ENCODE assay signal across 11 cellular contexts in the genomic region with DNA sequence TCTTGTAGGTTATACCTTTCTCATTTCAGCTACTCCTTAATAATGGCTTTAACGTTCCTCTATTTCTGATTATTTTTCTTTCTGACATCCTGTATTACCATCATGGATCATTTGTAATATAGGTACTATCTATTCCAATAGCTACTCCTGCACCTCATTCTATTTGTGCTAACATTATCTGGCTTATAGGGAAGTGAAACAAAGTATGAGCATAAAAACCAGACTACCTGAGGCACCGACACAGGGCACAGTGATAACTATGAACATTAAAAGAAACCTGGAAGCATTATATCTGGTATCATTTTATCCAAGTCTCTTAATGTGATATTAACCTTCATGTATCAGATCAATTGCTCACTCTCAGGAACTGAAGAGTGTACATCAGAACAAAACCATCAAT.
"Had no signal": no experiment of that assay in that cellular context is flagged by ENCODE, and none has a peak within 500 bp of the region (broad histone marks: within the 10 kb centered on the region; RNA-seq: fewer than 3 reads in every experiment).

No MANE protein-coding gene starts in this region.

- H3K9ac ChIP-seq: GM23248 had no signal

- H3K9me3 ChIP-seq: HAP-1 had no signal

- H3K27ac ChIP-seq: GM23248 had no signal

- H3K4me1 ChIP-seq: HAP-1 had no signal

- H2AFZ ChIP-seq: GM23248, GM23338 had no signal

- H3K4me2 ChIP-seq: GM23338 had no signal

- DNase-seq: GM23248, GOT3, H7, H9, HCEC 1CT, HFFc6 had no signal

- H3K36me3 ChIP-seq: HAP-1 had no signal

- H3K4me3 ChIP-seq: GM23248, GM23338, HAP-1 had no signal

- FAIRE-seq: H1, H54 had no signal

- ATAC-seq: GM23338, HCT116 had no signal
